In the genomic region with DNA sequence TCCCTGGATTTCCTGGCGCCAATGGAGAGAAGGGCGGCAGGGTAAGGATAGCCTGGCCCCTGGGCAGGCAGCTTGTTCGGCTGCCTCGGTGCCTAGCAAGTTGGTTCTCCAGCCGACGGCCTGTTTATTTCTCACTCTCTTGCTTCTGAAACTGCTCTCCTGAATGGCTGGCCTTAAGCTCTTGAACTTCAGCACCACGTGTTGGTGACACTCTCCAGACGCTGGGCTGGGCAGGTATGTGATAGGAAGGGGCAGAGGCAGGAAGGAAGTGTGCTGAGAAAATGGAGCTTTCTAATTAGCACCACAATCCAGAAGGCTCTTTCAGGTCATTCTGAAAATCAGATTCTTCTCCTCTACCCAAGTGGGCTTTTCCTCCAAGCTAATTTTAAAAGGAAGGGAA, we compare ENCODE assay signal across 25 cellular contexts.
"Had no signal": no experiment of that assay in that cellular context is flagged by ENCODE, and none has a peak within 500 bp of the region (broad histone marks: within the 10 kb centered on the region; RNA-seq: fewer than 3 reads in every experiment).

No MANE protein-coding gene starts in this region.

- FAIRE-seq: keratinocyte, TTC549 had no signal

- DNase-seq: activated CD4-positive, alpha-beta memory T cell treated with anti-CD3 and anti-CD28 coated beads for 36 hours; activated CD4-positive, alpha-beta T cell treated with anti-CD3 and anti-CD28 coated beads for 36 hours; activated gamma-delta T cell treated with Interleukin-2 at 50 U/mL for 16 hours; activated T-cell treated with anti-CD3 and anti-CD28 coated beads for 4 hours; amygdala; brain microvascular endothelial cell; cerebellar nuclear complex; effector CD8-positive, alpha-beta T cell; mucosa of descending colon; naive B cell; ovary; right lobe of liver; stimulated activated CD4-positive, alpha-beta T cell treated with anti-CD3 and anti-CD28 coated beads, Interleukin-4, amount 100 ng/mL, for 4 hours; stimulated activated naive B cell treated with anti-CD40 and anti-IgM and Interleukin-4, amounts not matched to agents 10 μg/mL and 1 μg/mL and 100 μg/mL, for 72 hours; thyroid gland had no signal

- ATAC-seq: activated CD4-positive, alpha-beta T cell treated with anti-CD3 and anti-CD28 coated beads for 36 hours; esophagus mucosa; left lobe of liver; mucosa of descending colon; right lobe of liver; stimulated activated naive B cell treated with anti-CD40 and anti-IgM and Interleukin-4, amounts not matched to agents 10 μg/mL and 1 μg/mL and 100 μg/mL, for 72 hours had no signal

- H3K36me3 ChIP-seq: neural progenitor cell, ovary, right lobe of liver, thyroid gland had no signal

- H3K27me3 Mint-ChIP-seq: activated CD4-positive, alpha-beta T cell treated with anti-CD3 and anti-CD28 coated beads for 36 hours had no signal

- H3K36me3 Mint-ChIP-seq: activated CD4-positive, alpha-beta memory T cell treated with anti-CD3 and anti-CD28 coated beads for 36 hours; activated naive CD8-positive, alpha-beta T cell; naive B cell; neural progenitor cell; stimulated activated naive B cell treated with anti-CD40 and anti-IgM and Interleukin-4, amounts not matched to agents 10 μg/mL and 1 μg/mL and 100 μg/mL, for 72 hours had no signal

- H3K79me2 ChIP-seq: hepatocyte had no signal

- H3K9ac ChIP-seq: neural progenitor cell had no signal

- H3K4me3 ChIP-seq: hepatocyte, mucosa of descending colon, neural progenitor cell, ovary, right lobe of liver, SK-N-MC, thyroid gland had no signal

- H3K9me3 Mint-ChIP-seq: activated CD4-positive, alpha-beta memory T cell treated with anti-CD3 and anti-CD28 coated beads for 36 hours; activated T-helper 1 cell treated with anti-CD3 and anti-CD28 coated beads, Interleukin-12 subunit alpha, Interleukin-12 subunit beta, Interleukin-2, Interleukin-4 antibody, amounts not matched to agents 30 ng/mL and 10 ng/mL and 1 ng/mL, durations not matched to agents 14 hours and 24 hours and 36 hours; naive B cell; neural progenitor cell; T-helper 2 cell treated with Interferon-gamma antibody and Interleukin-4, amounts not matched to agents 5 μg/mL and 100 μg/mL, for 36 hours had no signal

- H3K9me3 ChIP-seq: mucosa of descending colon, ovary, right lobe of liver, thyroid gland had no signal

- H3K4me3 Mint-ChIP-seq: activated CD4-positive, alpha-beta memory T cell treated with anti-CD3 and anti-CD28 coated beads for 36 hours; activated CD4-positive, alpha-beta T cell treated with anti-CD3 and anti-CD28 coated beads for 36 hours; activated naive CD8-positive, alpha-beta T cell; activated T-helper 1 cell treated with anti-CD3 and anti-CD28 coated beads, Interleukin-12 subunit alpha, Interleukin-12 subunit beta, Interleukin-2, Interleukin-4 antibody, amounts not matched to agents 30 ng/mL and 10 ng/mL and 1 ng/mL, durations not matched to agents 14 hours and 24 hours and 36 hours; naive B cell; neural progenitor cell; stimulated activated naive B cell treated with anti-CD40 and anti-IgM and Interleukin-4, amounts not matched to agents 10 μg/mL and 1 μg/mL and 100 μg/mL, for 72 hours; T-helper 2 cell treated with Interferon-gamma antibody and Interleukin-4, amounts not matched to agents 5 μg/mL and 100 μg/mL, for 36 hours had no signal

- H3K4me1 ChIP-seq: right lobe of liver had no signal

- H2AFZ ChIP-seq: hepatocyte, neural progenitor cell had no signal

- H3K27ac Mint-ChIP-seq: activated CD4-positive, alpha-beta memory T cell treated with anti-CD3 and anti-CD28 coated beads for 36 hours; activated CD4-positive, alpha-beta T cell treated with anti-CD3 and anti-CD28 coated beads for 36 hours; activated naive CD8-positive, alpha-beta T cell; activated T-helper 1 cell treated with anti-CD3 and anti-CD28 coated beads, Interleukin-12 subunit alpha, Interleukin-12 subunit beta, Interleukin-2, Interleukin-4 antibody, amounts not matched to agents 30 ng/mL and 10 ng/mL and 1 ng/mL, durations not matched to agents 14 hours and 24 hours and 36 hours; neural progenitor cell; stimulated activated naive B cell treated with anti-CD40 and anti-IgM and Interleukin-4, amounts not matched to agents 10 μg/mL and 1 μg/mL and 100 μg/mL, for 72 hours; T-helper 2 cell treated with Interferon-gamma antibody and Interleukin-4, amounts not matched to agents 5 μg/mL and 100 μg/mL, for 36 hours had no signal

- H3K4me1 Mint-ChIP-seq: activated CD4-positive, alpha-beta T cell treated with anti-CD3 and anti-CD28 coated beads for 36 hours; naive B cell; stimulated activated naive B cell treated with anti-CD40 and anti-IgM and Interleukin-4, amounts not matched to agents 10 μg/mL and 1 μg/mL and 100 μg/mL, for 72 hours had no signal

- H3K4me2 ChIP-seq: hepatocyte, neural progenitor cell had no signal

- H3K27ac ChIP-seq: brain microvascular endothelial cell, hepatocyte, neural progenitor cell, ovary, right lobe of liver, SK-N-MC, thyroid gland had no signal

- H3K27me3 ChIP-seq: brain microvascular endothelial cell, hepatocyte, neural progenitor cell, ovary, right lobe of liver, thyroid gland had no signal
